Comparison of ENCODE assay signal across 17 cellular contexts in genomic region chr7:3179456-3179855, GRCh38.
DNase-seq lines count a peak whose midpoint lies in the region; ATAC-seq, FAIRE-seq and TF ChIP-seq lines count a peak whose summit lies in the region.
"Had no signal": no experiment of that assay in that cellular context is flagged by ENCODE, and none has a peak within 500 bp of the region (broad histone marks: within the 10 kb centered on the region; RNA-seq: fewer than 3 reads in every experiment).

No MANE protein-coding gene starts in this region.

- H3K36me3 Mint-ChIP-seq in GM23338 (ENCODE audit: low read depth), result no peaks in the 10 kb centered on the region

- ATAC-seq in GM23338, result no peak
- ATAC-seq in HepG2, result peak; percentile 69
- no peak for ATAC-seq in HG03457 (IDR thresholded peaks at IDR 0.05; ENCODE audit: unreplicated experiment)
- no peak for ATAC-seq in heart left ventricle
- ATAC-seq: HCT116 had no signal

- DNase-seq in GM23338 (ENCODE audit: low spot score), result no peak
- DNase-seq in H1 (ENCODE audit: low read depth in 1 of 2, low spot score in 2 of 2), result no peak
- peak; percentile 37 for DNase-seq in HepG2 (ENCODE audit: low spot score)
- no peak for DNase-seq in neuronal stem cell (ENCODE audit: low spot score)
- no peak for DNase-seq in HK-2 (ENCODE audit: unreplicated experiment)
- DNase-seq in cerebellar cortex (ENCODE audit: low spot score), result no peak
- DNase-seq in heart left ventricle, result no peak
- DNase-seq: ACHN; Calu3; CD4-positive, alpha-beta T cell; DMS 273 treated with DMSO at 0.1 percent for 48 hours had no signal

- TF ChIP-seq POLR2A in H1 (IDR thresholded peaks at IDR 0.05; ENCODE audit: control extremely low read depth in 1 of 2, low read depth in 2 of 2, low read length in 2 of 2) (no peak), HepG2 (IDR thresholded peaks at IDR 0.05; ENCODE audit: insufficient read depth in 1 of 2, low read depth in 2 of 2, low read length in 2 of 2) (no peak), heart left ventricle (IDR thresholded peaks at IDR 0.05) (no peak)

- 94% methylated on average over 8 of the region's 8 CpGs; no CpG with 5 or more reads in 1 of the 2 experiments for WGBS in H1 (ENCODE audit: extremely low coverage in 1 of 2, insufficient coverage in 1 of 2, insufficient read length in 1 of 2, insufficient replicate concordance in 2 of 2, low coverage in 1 of 2, low lambda C conversion rate in 2 of 2, missing lambda C conversion rate in 1 of 2), 2 experiments
- 7% methylated on average over 8 of the region's 8 CpGs for WGBS in HepG2 (ENCODE audit: low lambda C conversion rate)
- WGBS in neuronal stem cell (ENCODE audit: extremely low coverage in 2 of 2, insufficient read length in 2 of 2, insufficient replicate concordance in 1 of 2), 2 donors, result no CpG with 5 or more reads among the region's 8 CpGs
- WGBS in heart left ventricle, 4 donors, result 77 to 82% (median 81%) methylated on average over 8 of the region's 8 CpGs

- H3K4me3 ChIP-seq in GM23338 (no peak overlapping the region), H1 (ENCODE audit: extremely low read depth in 1 of 4, insufficient read depth in 2 of 4, low read depth in 3 of 4, low read length in 4 of 4) (no peak overlapping the region), HepG2 (replicated peaks in 1 of 3; ENCODE audit: insufficient read depth in 1 of 3, low read depth in 2 of 3, low read length in 3 of 3) (peak overlapping the region in 1 of 3 experiments; percentile 42; a peak in 2 of 6 replicates), neuronal stem cell (ENCODE audit: low read length in 2 of 2) (no peak overlapping the region), heart left ventricle (no peak overlapping the region)

- no peaks in the 10 kb centered on the region for H3K9me3 ChIP-seq in H1 (ENCODE audit: insufficient read depth in 2 of 2, low read depth in 1 of 2, low read length in 1 of 2)
- H3K9me3 ChIP-seq in HepG2 (ENCODE audit: low read length), result no peaks in the 10 kb centered on the region
- H3K9me3 ChIP-seq in neuronal stem cell (replicated peaks in 1 of 2; ENCODE audit: control insufficient read depth in 2 of 2, insufficient read depth in 1 of 2, low read depth in 1 of 2, low read length in 2 of 2), result peaks cover 0 to 4% of the 10 kb centered on the region in 2 donors
- H3K9me3 ChIP-seq in heart left ventricle, result peaks cover 0 to 8% (median 0%) of the 10 kb centered on the region in 12 donors

- H3K56ac ChIP-seq in H1 (replicated peaks; ENCODE audit: insufficient read length, low read depth, low read length), result no peak overlapping the region

- FAIRE-seq in H1 (lab: Jason Lieb, UNC), result no peak
- peak; percentile 51 for FAIRE-seq in HepG2 (lab: Jason Lieb, UNC)
- FAIRE-seq: GM12891, H54, HTR-8/SVneo had no signal

- 0 out of 2 replicates have a peak overlapping the region, but pooled peaks have one; percentile 53 for H2BK12ac ChIP-seq in H1 (ENCODE audit: low read depth, low read length)
- no peak overlapping the region for H2BK12ac ChIP-seq in neuronal stem cell (ENCODE audit: low read length)

- no peaks in the 10 kb centered on the region for H3K36me3 ChIP-seq in GM23338 (ENCODE audit: insufficient read depth)
- no peaks in the 10 kb centered on the region for H3K36me3 ChIP-seq in H1 (ENCODE audit: control insufficient read depth in 2 of 4, insufficient read depth in 4 of 4, low read length in 3 of 4)
- H3K36me3 ChIP-seq in HepG2 (replicated peaks in 1 of 2; ENCODE audit: control insufficient read depth in 1 of 2, insufficient read depth in 2 of 2, low read length in 2 of 2), result no peaks in the 10 kb centered on the region
- H3K36me3 ChIP-seq in neuronal stem cell (replicated peaks in 1 of 2; ENCODE audit: control insufficient read depth in 2 of 2, insufficient read depth in 2 of 2, low read length in 2 of 2), result no peaks in the 10 kb centered on the region
- H3K36me3 ChIP-seq in heart left ventricle, result no peaks in the 10 kb centered on the region

- no peak overlapping the region for H3K4ac ChIP-seq in H1 (replicated peaks; ENCODE audit: insufficient read length, low read depth, low read length)
- H3K4ac ChIP-seq in neuronal stem cell (ENCODE audit: low read length), result no peak overlapping the region

- H3K23me2 ChIP-seq in H1 (ENCODE audit: low read depth, low read length), result no peaks in the 10 kb centered on the region

- TF ChIP-seq EP300 in H1 (IDR thresholded peaks at IDR 0.05; ENCODE audit: borderline replicate concordance in 1 of 2, low read depth in 2 of 2, low read length in 2 of 2) (no peak), HepG2 (IDR thresholded peaks at IDR 0.05; ENCODE audit: low read depth in 2 of 2, low read length in 2 of 2) (no peak), HepG2 (CRISPR knock-in tag; IDR thresholded peaks at IDR 0.05; ENCODE audit: borderline replicate concordance) (no peak)

- H2AK5ac ChIP-seq in H1 (ENCODE audit: low read depth, low read length), result no peak overlapping the region
- H2AK5ac ChIP-seq in neuronal stem cell (ENCODE audit: low read depth, low read length), result no peak overlapping the region

- H3K18ac ChIP-seq in H1 (ENCODE audit: extremely low read depth, low read length) (peak overlapping the region; percentile 52; the same call in 1 of the 2 replicates), neuronal stem cell (ENCODE audit: low read length) (peak overlapping the region; percentile 20)

- no peak overlapping the region for H3K4me3 Mint-ChIP-seq in GM23338
- H3K4me3 Mint-ChIP-seq: B cell; CD4-positive, alpha-beta T cell had no signal

- no peak overlapping the region for H4K5ac ChIP-seq in H1 (ENCODE audit: insufficient read length, low read depth, low read length)

- peaks cover 20% of the 10 kb centered on the region for H3K27me3 Mint-ChIP-seq in GM23338 (ENCODE audit: insufficient read depth, low read depth, poor library complexity)
- H3K27me3 Mint-ChIP-seq: CD4-positive, alpha-beta T cell had no signal

- no peak overlapping the region for H3K23ac ChIP-seq in H1 (ENCODE audit: insufficient read length)
- H3K23ac ChIP-seq in neuronal stem cell (ENCODE audit: low read depth, low read length, poor library complexity), result no peak overlapping the region

- TF ChIP-seq CTCF in GM23338 (conservative IDR thresholded peaks at IDR 0.05; ENCODE audit: low read depth in 2 of 2), result no peak
- no peak for TF ChIP-seq CTCF in H1 (IDR thresholded peaks at IDR 0.05; ENCODE audit: control extremely low read depth in 1 of 3, insufficient read depth in 1 of 3, low read depth in 1 of 3, low read length in 3 of 3)
- no peak for TF ChIP-seq CTCF in HepG2 (CRISPR knock-in tag; IDR thresholded peaks at IDR 0.05)
- no peak for TF ChIP-seq CTCF in heart left ventricle (IDR thresholded peaks at IDR 0.05)

- no peaks in the 10 kb centered on the region for H3K9me3 Mint-ChIP-seq in GM23338
- H3K9me3 Mint-ChIP-seq: CD4-positive, alpha-beta T cell had no signal

- POLR2A ChIA-PET in H1 (lab: Charles Lee; ENCODE audit: partially characterized antibody), result interaction anchor here (1.2 kb wide), 1 partner anchor 19 kb away, joined by 3 read pairs; no protein-coding TSS in a partner anchor
- POLR2A ChIA-PET in HepG2 (lab: Yijun Ruan, JAX), result no interaction called here

- intact Hi-C loops in HepG2 (cut with micrococcal nuclease; ENCODE audit: unreplicated experiment), result no loop called here
- intact Hi-C loops in heart left ventricle (cut with DNase I), result no loop called here

- H3K79me1 ChIP-seq in H1 (ENCODE audit: low read depth, low read length) (no peaks in the 10 kb centered on the region), neuronal stem cell (ENCODE audit: low read depth, low read length) (no peaks in the 10 kb centered on the region)

- H3K4me1 Mint-ChIP-seq in GM23338, result peaks cover 15% of the 10 kb centered on the region
- H3K4me1 Mint-ChIP-seq: B cell had no signal

- TF ChIP-seq RAD21 in H1 (IDR thresholded peaks at IDR 0.05 in 1 of 2, conservative IDR thresholded peaks at IDR 0.05 in 1 of 2; ENCODE audit: low read depth in 2 of 2, low read length in 2 of 2) (no peak), HepG2 (CRISPR knock-in tag; IDR thresholded peaks at IDR 0.05) (no peak)

- H4K8ac ChIP-seq in H1 (ENCODE audit: extremely low read depth, insufficient read depth, low read length) (no peak overlapping the region), neuronal stem cell (ENCODE audit: low read depth, low read length) (no peak overlapping the region)

- in situ Hi-C loops in HepG2 (cut with HindIII; ENCODE audit: extremely low pct_ligation_motif_present, low pct_unique_long_range_greater_than_20kb), result no loop called here

- H2BK120ac ChIP-seq in H1 (replicated peaks; ENCODE audit: low read depth, low read length), result no peak overlapping the region
- no peak overlapping the region for H2BK120ac ChIP-seq in neuronal stem cell (ENCODE audit: low read depth, low read length)

- H3F3A ChIP-seq in GM23338 (replicated peaks; ENCODE audit: low read depth), result 0 out of 2 replicates have a peak, but pooled peaks cover 5% of the 10 kb centered on the region

- H3K27me3 ChIP-seq in GM23338 (ENCODE audit: insufficient read depth) (no peaks in the 10 kb centered on the region), H1 (replicated peaks in 1 of 4; ENCODE audit: control insufficient read depth in 3 of 4, extremely low read depth in 1 of 4, insufficient read depth in 3 of 4, low read length in 3 of 4) (no peaks in the 10 kb centered on the region; a peak in 1 of 7 replicates), HepG2 (ENCODE audit: control insufficient read depth in 1 of 2, insufficient read depth in 2 of 2, low read length in 2 of 2) (no peaks in the 10 kb centered on the region), neuronal stem cell (ENCODE audit: control insufficient read depth in 3 of 3, insufficient read depth in 3 of 3, low read depth in 1 of 3, low read length in 3 of 3) (no peaks in the 10 kb centered on the region), heart left ventricle (peaks cover 0 to 4% (median 0%) of the 10 kb centered on the region in 9 donors)

- H2BK5ac ChIP-seq in H1 (ENCODE audit: low read depth, low read length) (no peak overlapping the region; the same call in 1 of the 2 replicates), neuronal stem cell (ENCODE audit: low read length) (no peak overlapping the region)

- no peak overlapping the region for H3K14ac ChIP-seq in H1 (ENCODE audit: insufficient read length)
- no peak overlapping the region for H3K14ac ChIP-seq in neuronal stem cell (ENCODE audit: low read length)

- H3K27ac ChIP-seq in GM23338 (ENCODE audit: low read depth) (no peak overlapping the region), H1 (ENCODE audit: low read depth, low read length) (no peak overlapping the region), HepG2 (ENCODE audit: extremely low read length, insufficient read depth, low read length) (peak overlapping the region; percentile 14), neuronal stem cell (replicated peaks; ENCODE audit: low read length) (no peak overlapping the region), heart left ventricle (no peak overlapping the region)

- no TSS peak for BruUV-seq in HepG2 (replicated peaks; lab: Mats Ljungman, UMichigan)

- CTCF ChIA-PET in H1 (lab: Charles Lee; ENCODE audit: partially characterized antibody) (interaction anchor here (1.9 to 2.3 kb wide), 2 partner anchors 11 to 24 kb away, joined by 5 to 7 read pairs; no protein-coding TSS in a partner anchor), HepG2 (lab: Yijun Ruan, JAX; ENCODE audit: low intra/inter-chr PET ratio, low total read pairs) (no interaction called here)

- H3K9ac ChIP-seq in H1 (replicated peaks in 1 of 4; ENCODE audit: extremely low read depth in 1 of 4, low read depth in 3 of 4, low read length in 3 of 4), result no peak overlapping the region
- H3K9ac ChIP-seq in HepG2 (ENCODE audit: insufficient read depth, low read depth, low read length), result peak overlapping the region; percentile 48
- H3K9ac ChIP-seq in neuronal stem cell (ENCODE audit: low read depth, low read length, poor library complexity), result no peak overlapping the region

- H2AFZ ChIP-seq in GM23338, result peak overlapping the region; percentile 32; the same call in 1 of the 2 replicates
- no peak overlapping the region for H2AFZ ChIP-seq in H1 (ENCODE audit: low read length)
- no peak overlapping the region for H2AFZ ChIP-seq in HepG2 (ENCODE audit: low read length)
- H2AFZ ChIP-seq in neuronal stem cell (ENCODE audit: low read length), result peak overlapping the region; percentile 42

- H4K91ac ChIP-seq in H1 (replicated peaks; ENCODE audit: insufficient read length, low read length) (no peak overlapping the region), neuronal stem cell (ENCODE audit: low read depth, low read length, poor library complexity) (no peak overlapping the region)

- no peaks in the 10 kb centered on the region for H4K20me1 ChIP-seq in GM23338 (replicated peaks; ENCODE audit: insufficient read depth)
- H4K20me1 ChIP-seq in H1 (replicated peaks in 1 of 2; ENCODE audit: control insufficient read depth in 1 of 2, insufficient read depth in 2 of 2, low read length in 2 of 2), result no peaks in the 10 kb centered on the region
- H4K20me1 ChIP-seq in HepG2 (ENCODE audit: insufficient read depth, low read length), result no peaks in the 10 kb centered on the region

- H3K4me2 ChIP-seq in GM23338 (no peak overlapping the region), H1 (ENCODE audit: insufficient read depth in 1 of 2, low read depth in 2 of 2, low read length in 2 of 2) (no peak overlapping the region), HepG2 (ENCODE audit: low read depth, low read length) (peak overlapping the region; percentile 52), neuronal stem cell (ENCODE audit: insufficient read depth, low read length, poor library complexity, severe bottlenecking) (no peak overlapping the region)

- H2BK20ac ChIP-seq in H1 (ENCODE audit: low read length), result 0 out of 2 replicates have a peak overlapping the region, but pooled peaks have one; percentile 25

- no peak overlapping the region; the same call in 1 of the 2 replicates for H3K27ac Mint-ChIP-seq in GM23338
- H3K27ac Mint-ChIP-seq: B cell; CD4-positive, alpha-beta T cell had no signal

- H2BK15ac ChIP-seq in H1 (ENCODE audit: low read length), result no peak overlapping the region
- H2BK15ac ChIP-seq in neuronal stem cell (ENCODE audit: low read length), result no peak overlapping the region

- peaks cover 20% of the 10 kb centered on the region for H3K4me1 ChIP-seq in GM23338 (ENCODE audit: insufficient read depth)
- peaks cover 0 to 9% (median 4%) of the 10 kb centered on the region in 4 experiments; a peak in 4 of 7 replicates for H3K4me1 ChIP-seq in H1 (replicated peaks in 1 of 4; ENCODE audit: control insufficient read depth in 3 of 4, insufficient read depth in 4 of 4, low read length in 3 of 4)
- peaks cover 60% of the 10 kb centered on the region for H3K4me1 ChIP-seq in HepG2 (ENCODE audit: insufficient read depth, low read length)
- H3K4me1 ChIP-seq in neuronal stem cell (ENCODE audit: control insufficient read depth in 2 of 2, insufficient read depth in 1 of 2, low read depth in 1 of 2, low read length in 2 of 2), result peaks cover 0 to 2% of the 10 kb centered on the region in 2 donors
- H3K4me1 ChIP-seq in heart left ventricle, result no peaks in the 10 kb centered on the region

- H3K79me2 ChIP-seq in GM23338 (replicated peaks; ENCODE audit: insufficient read depth) (no peaks in the 10 kb centered on the region), H1 (ENCODE audit: control insufficient read depth in 1 of 2, insufficient read depth in 2 of 2, low read length in 2 of 2) (no peaks in the 10 kb centered on the region), HepG2 (ENCODE audit: insufficient read depth, low read length) (no peaks in the 10 kb centered on the region)

- no peaks in the 10 kb centered on the region for H3K9me2 ChIP-seq in GM23338 (ENCODE audit: insufficient read depth)

Comparison
In these comparisons a context has a peak if more than half of its experiments do, and no peak if none do; other contexts are left out.
1. H2AFZ ChIP-seq: peak in GM23338 (single experiment) and neuronal stem cell (single experiment); none in H1 (single experiment) and HepG2 (single experiment).